Comparison of ENCODE assay signal across 1 cellular context in the genomic region with DNA sequence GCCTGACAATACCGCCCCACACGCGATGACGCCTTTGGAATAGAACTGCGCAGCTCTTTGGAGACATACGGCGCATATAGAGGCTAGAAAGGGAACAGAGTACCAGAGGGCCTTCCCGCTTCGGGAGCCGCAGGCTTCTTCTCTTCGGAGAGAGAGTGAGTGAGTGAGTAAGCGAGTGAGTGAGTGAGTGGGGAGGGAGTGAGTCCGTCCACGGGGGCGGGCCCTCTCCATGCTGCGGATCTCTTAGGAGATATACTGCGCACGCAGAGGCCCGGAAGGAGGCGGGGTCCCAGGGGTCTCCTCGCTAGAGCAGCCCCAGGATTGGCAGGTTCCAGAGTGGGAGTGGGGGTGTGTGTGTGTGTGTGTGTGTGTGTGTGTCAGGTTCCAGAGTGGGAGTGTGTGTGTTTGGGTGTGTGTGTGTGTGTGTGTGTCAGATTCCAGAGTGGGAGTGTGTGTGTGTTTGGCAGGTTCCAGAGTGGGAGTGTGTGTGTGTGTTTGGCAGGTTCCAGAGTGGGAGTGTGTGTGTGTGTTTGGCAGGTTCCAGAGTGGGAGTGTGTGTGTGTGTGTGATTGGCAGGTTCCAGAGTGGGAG.
A peak's percentile ranks its signal among the peaks of the same experiment; 100 is the strongest.
TF ChIP-seq lines count a peak whose summit lies in the region.

No MANE protein-coding gene starts in this region.

TF ChIP-seq in K562, 482 proteins besides CTCF, POLR2A, EP300 and RAD21 (continued from another document):
- TF ChIP-seq CHD4 (IDR thresholded peaks at IDR 0.05; ENCODE audit: insufficient read depth, insufficient replicate concordance, low read depth, low read length, poor library complexity, severe bottlenecking) (peak; percentile 51), RNF2 (IDR thresholded peaks at IDR 0.05) (peak; percentile 48; the same call in 1 of the 2 replicates), NEUROD1 (IDR thresholded peaks at IDR 0.05; ENCODE audit: borderline replicate concordance, low read depth, low read length, partially characterized antibody) (peak; percentile 95), NFE2L1 (tag; IDR thresholded peaks at IDR 0.05; ENCODE audit: borderline replicate concordance, low read depth) (no peak), EGR1 (conservative IDR thresholded peaks at IDR 0.05) (peak; percentile 78), NRF1 (conservative IDR thresholded peaks at IDR 0.05 in 1 of 2, IDR thresholded peaks at IDR 0.05 in 1 of 2) (peak; percentile 56 to 65), SPI1 (IDR thresholded peaks at IDR 0.05; ENCODE audit: borderline replicate concordance, low read depth, low read length) (peak; percentile 32; the same call in 1 of the 2 replicates), ZSCAN29 (IDR thresholded peaks at IDR 0.05) (no peak), FOXJ3 (CRISPR knock-in tag; IDR thresholded peaks at IDR 0.05) (no peak), ZNF224 (CRISPR knock-in tag; IDR thresholded peaks at IDR 0.05) (no peak)
- TF ChIP-seq, protein P1, sequence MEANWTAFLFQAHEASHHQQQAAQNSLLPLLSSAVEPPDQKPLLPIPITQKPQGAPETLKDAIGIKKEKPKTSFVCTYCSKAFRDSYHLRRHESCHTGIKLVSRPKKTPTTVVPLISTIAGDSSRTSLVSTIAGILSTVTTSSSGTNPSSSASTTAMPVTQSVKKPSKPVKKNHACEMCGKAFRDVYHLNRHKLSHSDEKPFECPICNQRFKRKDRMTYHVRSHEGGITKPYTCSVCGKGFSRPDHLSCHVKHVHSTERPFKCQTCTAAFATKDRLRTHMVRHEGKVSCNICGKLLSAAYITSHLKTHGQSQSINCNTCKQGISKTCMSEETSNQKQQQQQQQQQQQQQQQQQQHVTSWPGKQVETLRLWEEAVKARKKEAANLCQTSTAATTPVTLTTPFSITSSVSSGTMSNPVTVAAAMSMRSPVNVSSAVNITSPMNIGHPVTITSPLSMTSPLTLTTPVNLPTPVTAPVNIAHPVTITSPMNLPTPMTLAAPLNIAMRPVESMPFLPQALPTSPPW (CRISPR knock-in tag; IDR thresholded peaks at IDR 0.05), result peak; percentile 56
